ENCODE assay signal across 14 cellular contexts in genomic region chr4:42672359-42673083, GRCh38. TPM values are rescaled to one million over a fixed set of nuclear protein-coding genes. Genes with fewer than 3 reads are reported as not detected.
A peak's percentile ranks its signal among the peaks of the same experiment; 100 is the strongest.
DNase-seq lines count a peak whose midpoint lies in the region; ATAC-seq and TF ChIP-seq lines count a peak whose summit lies in the region.
"Had no signal": no experiment of that assay in that cellular context is flagged by ENCODE, and none has a peak within 500 bp of the region (broad histone marks: within the 10 kb centered on the region; RNA-seq: fewer than 3 reads in every experiment).

No MANE protein-coding gene starts in this region.

- H3K36me3 ChIP-seq in left lung, result no peaks in the 10 kb centered on the region

- DNase-seq in activated T-cell treated with anti-CD3 and anti-CD28 coated beads, Interleukin-2, amount 50 U/mL, for 72 hours, result no peak
- no peak for DNase-seq in activated T-cell treated with anti-CD3 and anti-CD28 coated beads, Interleukin-2, amount 50 U/mL, for 1 hour
- no peak for DNase-seq in activated CD4-positive, alpha-beta memory T cell treated with anti-CD3 and anti-CD28 coated beads for 36 hours
- no peak for DNase-seq in left lung
- DNase-seq: activated CD8-positive, alpha-beta memory T cell treated with anti-CD3 and anti-CD28 coated beads for 24 hours; central memory CD4-positive, alpha-beta T cell; effector memory CD4-positive, alpha-beta T cell; EL; MV-4-11; NCI-H524 had no signal

- POLR2A ChIA-PET in activated CD4-positive, alpha-beta memory T cell treated with anti-CD3 and anti-CD28 coated beads for 36 hours (lab: Charles Lee), result interaction anchor here (0.7 to 2.3 kb wide), 6 partner anchors 14 to 110 kb away, joined by 3 to 23 read pairs (median 4); partner anchors contain the start of gene ATP8A1

- intact Hi-C loops in activated CD4-positive, alpha-beta memory T cell treated with anti-CD3 and anti-CD28 coated beads for 36 hours (cut with micrococcal nuclease), result loop anchor here (1.0 to 2.0 kb wide), 4 partner anchors 15 to 64 kb away; partner anchors contain the start of gene ATP8A1
- intact Hi-C loops in left lung (cut with DNase I), result no loop called here

- no peaks in the 10 kb centered on the region for H3K27me3 ChIP-seq in left lung

- CTCF ChIA-PET in activated CD4-positive, alpha-beta memory T cell treated with anti-CD3 and anti-CD28 coated beads for 36 hours (lab: Charles Lee), result interaction anchor here (0.8 to 1.6 kb wide), 3 partner anchors 16 to 104 kb away, joined by 3 to 10 read pairs (median 3); partner anchors contain the start of gene ATP8A1

- TF ChIP-seq CTCF in left lung (IDR thresholded peaks at IDR 0.05), result no peak

- H3K9me3 ChIP-seq in left lung, result no peaks in the 10 kb centered on the region

- H3K4me1 Mint-ChIP-seq in activated T-cell treated with anti-CD3 and anti-CD28 coated beads, Interleukin-2, amount 50 U/mL, for 72 hours (ENCODE audit: low read depth), result peaks cover 65% of the 10 kb centered on the region
- H3K4me1 Mint-ChIP-seq in activated CD4-positive, alpha-beta memory T cell treated with anti-CD3 and anti-CD28 coated beads for 36 hours (ENCODE audit: low read depth), result peaks cover 35% of the 10 kb centered on the region
- peaks cover 83% of the 10 kb centered on the region for H3K4me1 Mint-ChIP-seq in stimulated activated naive CD8-positive, alpha-beta T cell treated with anti-CD3 and anti-CD28 coated beads, Interleukin-15, Interleukin-2, amounts not matched to agents 100 ng/mL and 50 ng/mL, for 24 hours (ENCODE audit: low read depth)

- peak overlapping the region; percentile 38 to 47 for H3K27ac ChIP-seq in left lung

- H3K4me3 Mint-ChIP-seq in activated T-cell treated with anti-CD3 and anti-CD28 coated beads, Interleukin-2, amount 50 U/mL, for 72 hours, result peak overlapping the region; percentile 73 to 93
- H3K4me3 Mint-ChIP-seq in activated CD4-positive, alpha-beta memory T cell treated with anti-CD3 and anti-CD28 coated beads for 36 hours, result peak overlapping the region; percentile 20
- H3K4me3 Mint-ChIP-seq in stimulated activated naive CD8-positive, alpha-beta T cell treated with anti-CD3 and anti-CD28 coated beads, Interleukin-15, Interleukin-2, amounts not matched to agents 100 ng/mL and 50 ng/mL, for 24 hours, result peak overlapping the region; percentile 70

- peak; percentile 51 for ATAC-seq in activated T-cell treated with anti-CD3 and anti-CD28 coated beads, Interleukin-2, amount 50 U/mL, for 72 hours (replicated peaks in 1 of 2)
- peak; percentile 67 for ATAC-seq in left lung
- no peak for ATAC-seq in HG03025 (IDR thresholded peaks at IDR 0.05; ENCODE audit: low FRiP score, unreplicated experiment)
- ATAC-seq in GM18502 (IDR thresholded peaks at IDR 0.05; ENCODE audit: poor library complexity, unreplicated experiment), result no peak
- no peak for ATAC-seq in HG02885 (IDR thresholded peaks at IDR 0.05; ENCODE audit: poor library complexity, unreplicated experiment)

- H3K36me3 Mint-ChIP-seq in activated T-cell treated with anti-CD3 and anti-CD28 coated beads, Interleukin-2, amount 50 U/mL, for 72 hours (ENCODE audit: insufficient read depth in 2 of 2), result peaks cover 4 to 5% of the 10 kb centered on the region in 2 donors
- H3K36me3 Mint-ChIP-seq in activated CD4-positive, alpha-beta memory T cell treated with anti-CD3 and anti-CD28 coated beads for 36 hours, result peaks cover 2% of the 10 kb centered on the region
- peaks cover 13% of the 10 kb centered on the region for H3K36me3 Mint-ChIP-seq in stimulated activated naive CD8-positive, alpha-beta T cell treated with anti-CD3 and anti-CD28 coated beads, Interleukin-15, Interleukin-2, amounts not matched to agents 100 ng/mL and 50 ng/mL, for 24 hours (ENCODE audit: low read depth)

- H3K27ac Mint-ChIP-seq in activated T-cell treated with anti-CD3 and anti-CD28 coated beads, Interleukin-2, amount 50 U/mL, for 72 hours, result peak overlapping the region; percentile 99
- peak overlapping the region; percentile 84 for H3K27ac Mint-ChIP-seq in activated CD4-positive, alpha-beta memory T cell treated with anti-CD3 and anti-CD28 coated beads for 36 hours
- peak overlapping the region; percentile 95 for H3K27ac Mint-ChIP-seq in stimulated activated naive CD8-positive, alpha-beta T cell treated with anti-CD3 and anti-CD28 coated beads, Interleukin-15, Interleukin-2, amounts not matched to agents 100 ng/mL and 50 ng/mL, for 24 hours

- H3K27me3 Mint-ChIP-seq in activated T-cell treated with anti-CD3 and anti-CD28 coated beads, Interleukin-2, amount 50 U/mL, for 72 hours (ENCODE audit: low read depth), result no peaks in the 10 kb centered on the region
- H3K27me3 Mint-ChIP-seq in activated CD4-positive, alpha-beta memory T cell treated with anti-CD3 and anti-CD28 coated beads for 36 hours, result no peaks in the 10 kb centered on the region
- H3K27me3 Mint-ChIP-seq in stimulated activated naive CD8-positive, alpha-beta T cell treated with anti-CD3 and anti-CD28 coated beads, Interleukin-15, Interleukin-2, amounts not matched to agents 100 ng/mL and 50 ng/mL, for 24 hours, result no peaks in the 10 kb centered on the region

- peaks cover 0 to 16% of the 10 kb centered on the region in 2 donors for H3K4me1 ChIP-seq in left lung

- H3K9me3 Mint-ChIP-seq in activated T-cell treated with anti-CD3 and anti-CD28 coated beads, Interleukin-2, amount 50 U/mL, for 72 hours, result peaks cover 1 to 2% of the 10 kb centered on the region in 2 donors
- no peaks in the 10 kb centered on the region for H3K9me3 Mint-ChIP-seq in activated CD4-positive, alpha-beta memory T cell treated with anti-CD3 and anti-CD28 coated beads for 36 hours
- no peaks in the 10 kb centered on the region for H3K9me3 Mint-ChIP-seq in stimulated activated naive CD8-positive, alpha-beta T cell treated with anti-CD3 and anti-CD28 coated beads, Interleukin-15, Interleukin-2, amounts not matched to agents 100 ng/mL and 50 ng/mL, for 24 hours

- no peak overlapping the region for H3K4me3 ChIP-seq in left lung

RNA-seq across cellular contexts. Expression of gene ATP8A1, which starts 15.6 kb away (rescaled TPM):
- total RNA-seq in activated T-cell treated with anti-CD3 and anti-CD28 coated beads, Interleukin-2, amount 50 U/mL, for 72 hours, result 10 to 100 TPM; 51.7 to 55.9 TPM
- total RNA-seq in activated CD4-positive, alpha-beta memory T cell treated with anti-CD3 and anti-CD28 coated beads for 36 hours, result 10 to 100 TPM; 23.9 to 24.0 TPM
- total RNA-seq in left lung, result 10 to 100 TPM; 37.2 to 60.9 TPM

Comparison
In these comparisons a context has a peak if more than half of its experiments do, and no peak if none do; other contexts are left out.
1. ATAC-seq: peak in activated T-cell treated with anti-CD3 and anti-CD28 coated beads, Interleukin-2, amount 50 U/mL, for 72 hours (2 of 2) and left lung (single experiment); none in HG03025 (single experiment), GM18502 (single experiment) and HG02885 (single experiment).
2. H3K4me3 Mint-ChIP-seq: peak in every context shown above with its lines; median percentile 83 in activated T-cell treated with anti-CD3 and anti-CD28 coated beads, Interleukin-2, amount 50 U/mL, for 72 hours; 70 in stimulated activated naive CD8-positive, alpha-beta T cell treated with anti-CD3 and anti-CD28 coated beads, Interleukin-15, Interleukin-2, amounts not matched to agents 100 ng/mL and 50 ng/mL, for 24 hours; 20 in activated CD4-positive, alpha-beta memory T cell treated with anti-CD3 and anti-CD28 coated beads for 36 hours.
3. Peak in every context shown above with its lines, with median percentiles within 50 percentile points of each other: H3K27ac Mint-ChIP-seq.